ENCODE assay signal across 3 cellular contexts in genomic region chr4:75629239-75629638, GRCh38.
TF ChIP-seq lines count a peak whose summit lies in the region.

No MANE protein-coding gene starts in this region.

TF ChIP-seq in H1, 55 proteins besides CTCF, POLR2A, EP300 and RAD21:
- no peak for TF ChIP-seq TCF12 (IDR thresholded peaks at IDR 0.05; ENCODE audit: low read depth, low read length)

TF ChIP-seq in neural cell, 6 proteins besides CTCF, POLR2A, EP300 and RAD21:
- no peak for TF ChIP-seq REST (IDR thresholded peaks at IDR 0.05; ENCODE audit: borderline replicate concordance)
- TF ChIP-seq EZH2 (IDR thresholded peaks at IDR 0.05; ENCODE audit: borderline replicate concordance, insufficient read depth, low read length, poor library complexity, severe bottlenecking) = no peak
- no peak for TF ChIP-seq SMC3 (conservative IDR thresholded peaks at IDR 0.05; ENCODE audit: poor library complexity)
- TF ChIP-seq MXI1 (conservative IDR thresholded peaks at IDR 0.05; ENCODE audit: poor library complexity, severe bottlenecking) = no peak
- no peak for TF ChIP-seq POLR2AphosphoS5 (IDR thresholded peaks at IDR 0.05)
- no peak for TF ChIP-seq TAF1 (IDR thresholded peaks at IDR 0.05; ENCODE audit: low read depth)
TF ChIP-seq in neural cell: peak in this region for 0.

TF ChIP-seq in HepG2, 621 proteins besides CTCF, POLR2A, EP300 and RAD21:
- TF ChIP-seq HOXA7 (CRISPR knock-in tag; IDR thresholded peaks at IDR 0.05) (no peak), ZNF12 (CRISPR knock-in tag; IDR thresholded peaks at IDR 0.05) (no peak), POLR2G (IDR thresholded peaks at IDR 0.05; ENCODE audit: low read depth, low read length) (no peak), PITX1 (CRISPR knock-in tag; IDR thresholded peaks at IDR 0.05) (no peak), PATZ1 (CRISPR knock-in tag; IDR thresholded peaks at IDR 0.05) (no peak), GFI1 (CRISPR knock-in tag; IDR thresholded peaks at IDR 0.05; ENCODE audit: borderline replicate concordance) (no peak), HES4 (CRISPR knock-in tag; IDR thresholded peaks at IDR 0.05; ENCODE audit: borderline replicate concordance) (no peak), TAF1 (CRISPR knock-in tag; IDR thresholded peaks at IDR 0.05) (no peak), SAFB2 (CRISPR knock-in tag; IDR thresholded peaks at IDR 0.05; ENCODE audit: borderline replicate concordance, low read depth) (no peak), ZNF646 (CRISPR knock-in tag; IDR thresholded peaks at IDR 0.05) (no peak), USF2 (IDR thresholded peaks at IDR 0.05; ENCODE audit: low read depth, low read length) (no peak), USF2 (CRISPR knock-in tag; IDR thresholded peaks at IDR 0.05; ENCODE audit: borderline replicate concordance) (no peak), FOXP1 (IDR thresholded peaks at IDR 0.05) (no peak), FOXP1 (CRISPR knock-in tag; IDR thresholded peaks at IDR 0.05) (no peak), NR2F1 (CRISPR knock-in tag; IDR thresholded peaks at IDR 0.05) (no peak), ZNF839 (CRISPR knock-in tag; IDR thresholded peaks at IDR 0.05; ENCODE audit: borderline replicate concordance) (no peak), ZNF816 (CRISPR knock-in tag; IDR thresholded peaks at IDR 0.05; ENCODE audit: borderline replicate concordance) (no peak), MTF2 (CRISPR knock-in tag; IDR thresholded peaks at IDR 0.05; ENCODE audit: borderline replicate concordance) (no peak), ZNF558 (CRISPR knock-in tag; IDR thresholded peaks at IDR 0.05; ENCODE audit: borderline replicate concordance) (no peak), ATM (IDR thresholded peaks at IDR 0.05; ENCODE audit: borderline replicate concordance) (no peak)
TF ChIP-seq in HepG2: peak in this region for 0.
